In the genomic region with DNA sequence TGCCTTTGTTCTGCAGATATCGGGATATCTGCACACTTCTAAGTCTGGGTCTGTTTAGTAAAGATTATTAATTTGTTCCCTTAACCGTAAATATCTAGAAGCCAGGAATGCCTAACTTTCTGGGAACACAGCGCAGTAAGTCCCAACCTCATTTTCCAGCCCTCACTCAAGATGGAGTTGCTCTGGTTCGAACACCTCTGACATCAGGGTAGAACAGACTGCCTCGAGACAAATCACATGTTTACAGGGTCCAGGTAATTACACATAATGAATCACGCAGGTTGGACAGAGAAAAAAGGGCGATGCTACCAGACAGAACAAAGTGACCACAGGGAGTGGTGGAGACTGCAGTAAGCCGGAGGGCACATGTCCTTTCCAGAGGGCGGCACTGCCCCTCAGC, we compare ENCODE assay signal across 24 cellular contexts.
"Had no signal": no experiment of that assay in that cellular context is flagged by ENCODE, and none has a peak within 500 bp of the region (broad histone marks: within the 10 kb centered on the region; RNA-seq: fewer than 3 reads in every experiment).

No MANE protein-coding gene starts in this region.

- ATAC-seq: effector memory CD8-positive, alpha-beta T cell; esophagus mucosa; gastrocnemius medialis; heart right ventricle; left cardiac atrium; left lung; left ventricle myocardium superior; lower lobe of right lung; mucosa of descending colon had no signal

- H3K9me3 Mint-ChIP-seq: dendritic cell treated with granulocyte-macrophage colony-stimulating factor and Interleukin-4, amounts not matched to agents 40 ng/mL and 50 ng/mL, for 4 days; effector memory CD8-positive, alpha-beta T cell; endodermal cell; mesothelial cell of epicardium; naive B cell had no signal

- H3K36me3 ChIP-seq: esophagus squamous epithelium, gastrocnemius medialis, heart right ventricle, left lung, lower lobe of right lung had no signal

- H3K4me1 Mint-ChIP-seq: endodermal cell, mesothelial cell of epicardium, naive B cell had no signal

- DNase-seq: cortex of kidney; effector CD8-positive, alpha-beta T cell; effector memory CD8-positive, alpha-beta T cell; endodermal cell; erythroblast; esophagus squamous epithelium; foreskin fibroblast; foreskin melanocyte; gastrocnemius medialis; glutamatergic neuron; head of caudate nucleus; heart right ventricle; hippocampal formation; left cardiac atrium; left lung; left ventricle myocardium superior; lower lobe of right lung; mesenchymal stem cell; mucosa of descending colon; naive B cell had no signal

- H3K4me1 ChIP-seq: gastrocnemius medialis, heart right ventricle, left lung, lower lobe of right lung had no signal

- H3K36me3 Mint-ChIP-seq: mesothelial cell of epicardium, naive B cell had no signal

- H3K27ac Mint-ChIP-seq: dendritic cell treated with granulocyte-macrophage colony-stimulating factor and Interleukin-4, amounts not matched to agents 40 ng/mL and 50 ng/mL, for 4 days; effector memory CD8-positive, alpha-beta T cell; endodermal cell; mesothelial cell of epicardium had no signal

- H3K4me3 Mint-ChIP-seq: dendritic cell treated with granulocyte-macrophage colony-stimulating factor and Interleukin-4, amounts not matched to agents 40 ng/mL and 50 ng/mL, for 4 days; effector memory CD8-positive, alpha-beta T cell; endodermal cell; mesothelial cell of epicardium; naive B cell had no signal

- H3K9me3 ChIP-seq: esophagus squamous epithelium, gastrocnemius medialis, heart right ventricle, left lung, lower lobe of right lung, mucosa of descending colon had no signal

- H3K27ac ChIP-seq: epithelial cell of prostate, esophagus squamous epithelium, gastrocnemius medialis, heart right ventricle, left lung, lower lobe of right lung had no signal

- H3K4me3 ChIP-seq: esophagus squamous epithelium, gastrocnemius medialis, heart right ventricle, left lung, lower lobe of right lung, mucosa of descending colon had no signal
